In the genomic region with DNA sequence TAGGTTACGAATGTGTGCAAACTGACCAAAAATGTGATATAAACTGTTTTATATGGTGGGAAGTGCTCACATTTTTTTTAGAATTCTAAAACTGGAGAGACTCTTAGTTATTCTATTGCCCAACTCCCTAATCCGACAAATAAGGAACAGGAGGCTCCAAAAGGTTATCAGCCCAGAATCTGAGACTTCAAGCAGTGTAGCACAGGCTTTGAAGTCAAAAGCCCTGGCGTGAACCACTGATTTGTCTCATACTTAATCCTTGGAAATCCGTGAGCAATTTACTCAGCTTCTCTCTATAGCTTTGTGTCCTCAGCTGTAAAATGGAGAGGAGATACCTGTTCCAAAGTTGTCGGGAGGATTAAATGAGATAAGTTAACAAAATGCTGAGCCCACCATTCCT, we compare ENCODE assay signal across 22 cellular contexts.
"Had no signal": no experiment of that assay in that cellular context is flagged by ENCODE, and none has a peak within 500 bp of the region (broad histone marks: within the 10 kb centered on the region; RNA-seq: fewer than 3 reads in every experiment).

No MANE protein-coding gene starts in this region.

- H3K36me3 ChIP-seq: cardiac muscle cell, esophagus muscularis mucosa, right atrium auricular region, tibial nerve had no signal

- H3K27me3 Mint-ChIP-seq: activated naive CD8-positive, alpha-beta T cell; T-helper 17 cell had no signal

- H3K27ac ChIP-seq: cardiac muscle cell, esophagus muscularis mucosa, right atrium auricular region, tibial nerve had no signal

- H3K27me3 ChIP-seq: cardiac muscle cell, esophagus muscularis mucosa, right atrium auricular region, tibial nerve had no signal

- H3K4me1 ChIP-seq: esophagus muscularis mucosa, tibial nerve had no signal

- H3K9me3 Mint-ChIP-seq: endodermal cell had no signal

- H3K4me3 ChIP-seq: cardiac muscle cell, esophagus muscularis mucosa, right atrium auricular region, tibial nerve had no signal

- H3K27ac Mint-ChIP-seq: activated naive CD8-positive, alpha-beta T cell; brain; endodermal cell; natural killer cell; T-helper 17 cell had no signal

- H3K9me3 ChIP-seq: right atrium auricular region had no signal

- ATAC-seq: left colon, natural killer cell, T-helper 17 cell had no signal

- H3K36me3 Mint-ChIP-seq: activated naive CD8-positive, alpha-beta T cell; brain; natural killer cell had no signal

- DNase-seq: activated CD4-positive, alpha-beta T cell treated with anti-CD3 and anti-CD28 coated beads for 4 hours; activated CD4-positive, alpha-beta T cell treated with anti-CD3 and anti-CD28 coated beads, Interleukin-2, amount 50 U/mL, for 48 hours; activated CD4-positive, CD25-positive, alpha-beta regulatory T cell; activated CD8-positive, alpha-beta memory T cell treated with anti-CD3 and anti-CD28 coated beads for 24 hours; activated effector memory CD4-positive, alpha-beta T cell treated with Interleukin-2 at 50 U/mL for 16 hours; activated naive CD4-positive, alpha-beta T cell treated with Interleukin-2 at 50 U/mL for 16 hours; aorta; cerebellar nuclear complex; endodermal cell; kidney; left colon; natural killer cell; stimulated activated CD4-positive, alpha-beta T cell treated with anti-CD3 and anti-CD28 coated beads, Interleukin-2, amount 100 ng/mL, for 48 hours; stimulated activated naive CD4-positive, alpha-beta T cell treated with Interleukin-2 at 50 U/mL for 16 hours; T-helper 17 cell; T1000 had no signal

- H3K4me3 Mint-ChIP-seq: activated naive CD8-positive, alpha-beta T cell; brain; endodermal cell; natural killer cell; T-helper 17 cell had no signal

- H3K4me1 Mint-ChIP-seq: natural killer cell, T-helper 17 cell had no signal
